ENCODE assay signal across 17 cellular contexts in the genomic region with DNA sequence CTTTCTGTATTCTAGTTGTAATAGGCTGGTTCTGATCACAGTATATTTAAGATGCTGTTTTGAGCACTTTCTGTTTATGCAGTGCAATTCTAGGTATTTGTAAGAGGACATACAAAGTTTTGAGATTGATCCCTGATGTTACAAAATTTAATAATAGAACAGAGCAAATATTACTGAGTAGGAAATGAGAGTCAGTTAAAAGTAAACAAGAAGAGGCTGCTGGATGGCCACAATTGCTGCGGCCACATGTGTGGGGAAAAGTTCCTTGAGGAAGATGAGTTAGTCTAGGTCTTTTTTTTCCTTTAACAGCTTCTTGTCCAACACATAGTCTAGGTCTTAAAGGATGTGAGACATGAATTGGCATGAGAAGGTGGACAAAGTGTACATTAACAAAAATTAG. TPM values are rescaled to one million over a fixed set of nuclear protein-coding genes. Genes with fewer than 3 reads are reported as not detected.
DNase-seq lines count a peak whose midpoint lies in the region; ATAC-seq and TF ChIP-seq lines count a peak whose summit lies in the region.
"Had no signal": no experiment of that assay in that cellular context is flagged by ENCODE, and none has a peak within 500 bp of the region (broad histone marks: within the 10 kb centered on the region; RNA-seq: fewer than 3 reads in every experiment).

No MANE protein-coding gene starts in this region.

- H3K36me3 Mint-ChIP-seq in T-helper 2 cell treated with Interferon-gamma antibody and Interleukin-4, amounts not matched to agents 5 μg/mL and 100 μg/mL, for 36 hours (ENCODE audit: low read depth): peaks cover 18% of the 10 kb centered on the region
- no peaks in the 10 kb centered on the region for H3K36me3 Mint-ChIP-seq in T-cell
- H3K36me3 Mint-ChIP-seq in progenitor cell of endocrine pancreas (ENCODE audit: insufficient read depth): peaks cover 4% of the 10 kb centered on the region

- H3K27me3 Mint-ChIP-seq in T-helper 2 cell treated with Interferon-gamma antibody and Interleukin-4, amounts not matched to agents 5 μg/mL and 100 μg/mL, for 36 hours (ENCODE audit: low read depth): no peaks in the 10 kb centered on the region
- H3K27me3 Mint-ChIP-seq in T-cell: no peaks in the 10 kb centered on the region
- no peaks in the 10 kb centered on the region for H3K27me3 Mint-ChIP-seq in progenitor cell of endocrine pancreas

- no peak overlapping the region for H3K4me3 ChIP-seq in fibroblast of mammary gland (ENCODE audit: control insufficient read depth, low read depth, low read length)
- H3K4me3 ChIP-seq: MG63, SJCRH30 had no signal

- DNase-seq in T-helper 2 cell treated with Interferon-gamma antibody and Interleukin-4, amounts not matched to agents 5 μg/mL and 100 μg/mL, for 36 hours (ENCODE audit: low spot score): no peak
- DNase-seq in T-helper 2 cell (no peak), T-cell (no peak), fibroblast of mammary gland (ENCODE audit: low read depth) (peak; percentile 41), progenitor cell of endocrine pancreas (ENCODE audit: low spot score, unreplicated experiment) (no peak), NCI-H526 treated with DMSO at 0.1 percent for 48 hours (lab: John Stamatoyannopoulos, UW) (no peak), NCI-H2227 treated with DMSO at 0.1 percent for 48 hours (lab: John Stamatoyannopoulos, UW) (no peak)
- DNase-seq: endodermal cell, glutamatergic neuron, kidney glomerular epithelial cell, MG63, NCI-H2171, SJCRH30, WERI-Rb-1 had no signal

- no peaks in the 10 kb centered on the region for H3K9me3 Mint-ChIP-seq in T-helper 2 cell treated with Interferon-gamma antibody and Interleukin-4, amounts not matched to agents 5 μg/mL and 100 μg/mL, for 36 hours
- H3K9me3 Mint-ChIP-seq in T-cell: no peaks in the 10 kb centered on the region
- H3K9me3 Mint-ChIP-seq in progenitor cell of endocrine pancreas (ENCODE audit: low read depth): no peaks in the 10 kb centered on the region
- H3K9me3 Mint-ChIP-seq: endodermal cell, nephron had no signal

- CTCF ChIA-PET in T-cell (lab: Charles Lee): no interaction called here

- POLR2A ChIA-PET in T-cell (lab: Charles Lee): no interaction called here

- peak overlapping the region; percentile 19 for H3K4me3 Mint-ChIP-seq in T-helper 2 cell treated with Interferon-gamma antibody and Interleukin-4, amounts not matched to agents 5 μg/mL and 100 μg/mL, for 36 hours
- H3K4me3 Mint-ChIP-seq in T-cell: peak overlapping the region in 1 of 3 donors; percentile 63
- no peak overlapping the region for H3K4me3 Mint-ChIP-seq in progenitor cell of endocrine pancreas (ENCODE audit: low read depth)
- H3K4me3 Mint-ChIP-seq: endodermal cell, nephron had no signal

- H3K27ac Mint-ChIP-seq in T-helper 2 cell treated with Interferon-gamma antibody and Interleukin-4, amounts not matched to agents 5 μg/mL and 100 μg/mL, for 36 hours: peak overlapping the region; percentile 42
- peak overlapping the region; percentile 57 to 66 for H3K27ac Mint-ChIP-seq in T-cell
- H3K27ac Mint-ChIP-seq in progenitor cell of endocrine pancreas: peak overlapping the region; percentile 22

- no peak for ATAC-seq in T-cell (replicated peaks in 1 of 4)
- ATAC-seq in HG03135 (IDR thresholded peaks at IDR 0.05; ENCODE audit: unreplicated experiment): no peak
- ATAC-seq: HCT116 had no signal

- peaks cover 33% of the 10 kb centered on the region for H3K4me1 Mint-ChIP-seq in T-helper 2 cell treated with Interferon-gamma antibody and Interleukin-4, amounts not matched to agents 5 μg/mL and 100 μg/mL, for 36 hours (ENCODE audit: low read depth)
- H3K4me1 Mint-ChIP-seq in T-cell (peaks cover 68 to 79% (median 78%) of the 10 kb centered on the region in 3 donors), progenitor cell of endocrine pancreas (ENCODE audit: low read depth) (peaks cover 9% of the 10 kb centered on the region)

- TF ChIP-seq CTCF in fibroblast of mammary gland (conservative IDR thresholded peaks at IDR 0.05; ENCODE audit: control insufficient read depth, insufficient read depth, low read depth, low read length) (no peak), progenitor cell of endocrine pancreas (IDR thresholded peaks at IDR 0.05; ENCODE audit: unreplicated experiment) (no peak)

RNA-seq across cellular contexts. Expression of gene EHMT1, which starts 11.3 kb away (rescaled TPM):
- total RNA-seq in T-cell (100 to 1,000 TPM; 113 to 124 (median 121) TPM), progenitor cell of endocrine pancreas (159 and 167 TPM in 2 replicates)

RNA-seq across cellular contexts. Expression of gene ARRDC1, which starts 24.6 kb away (rescaled TPM):
- total RNA-seq in T-cell (100 to 1,000 TPM in 3 of 5 donors, 10 to 100 TPM in 2; 54.7 to 123 (median 103) TPM), progenitor cell of endocrine pancreas (64.0 and 74.9 TPM in 2 replicates)

RNA-seq across cellular contexts. Expression of gene ZMYND19, which starts 39.8 kb away (rescaled TPM):
- total RNA-seq in T-cell: 10 to 100 TPM; 18.7 to 42.0 (median 33.3) TPM
- 35.7 and 38.8 TPM in 2 replicates for total RNA-seq in progenitor cell of endocrine pancreas

RNA-seq across cellular contexts. Expression of gene DPH7, which starts 51.4 kb away (rescaled TPM):
- total RNA-seq in T-cell (10 to 100 TPM; 45.0 to 71.0 (median 66.3) TPM), progenitor cell of endocrine pancreas (58.8 and 64.0 TPM in 2 replicates)
